In genomic region chr16:85401917-85402766, GRCh38 we compare ENCODE assay signal across 16 cellular contexts.
DNase-seq lines count a peak whose midpoint lies in the region; ATAC-seq, FAIRE-seq and TF ChIP-seq lines count a peak whose summit lies in the region.
"Had no signal": no experiment of that assay in that cellular context is flagged by ENCODE, and none has a peak within 500 bp of the region (broad histone marks: within the 10 kb centered on the region; RNA-seq: fewer than 3 reads in every experiment).

No MANE protein-coding gene starts in this region.

- peaks cover 3% of the 10 kb centered on the region for H3K27me3 Mint-ChIP-seq in progenitor cell of endocrine pancreas
- H3K27me3 Mint-ChIP-seq: activated CD4-positive, alpha-beta T cell treated with anti-CD3 and anti-CD28 coated beads, Interleukin-2, amount 10 ng/mL, durations not matched to agents 24 days and 14 days; central memory CD8-positive, alpha-beta T cell; stimulated activated naive CD8-positive, alpha-beta T cell treated with anti-CD3 and anti-CD28 coated beads, Interleukin-15, Interleukin-2, amounts not matched to agents 100 ng/mL and 50 ng/mL, for 24 hours had no signal

- peak; percentile 21 for DNase-seq in activated CD4-positive, CD25-positive, alpha-beta regulatory T cell treated with anti-CD3 and anti-CD28 coated beads, Interleukin-2, amount 50 U/mL, for 72 hours
- DNase-seq in Panc1 (ENCODE audit: low read depth, low spot score) (no peak), left ventricle myocardium inferior (peak; percentile 12), progenitor cell of endocrine pancreas (ENCODE audit: low spot score, unreplicated experiment) (no peak), Karpas-422 (no peak), SKM-1 treated with dmso at 0.1 percent for 144 hours (lab: John Stamatoyannopoulos, UW; ENCODE audit: unreplicated experiment) (no peak), GM12892 (ENCODE audit: insufficient read length) (no peak)
- DNase-seq: activated CD4-positive, alpha-beta T cell treated with anti-CD3 and anti-CD28 coated beads, Interleukin-2, amount 10 ng/mL, durations not matched to agents 24 days and 14 days; COR-L47; NCI-H524 had no signal

- no peaks in the 10 kb centered on the region for H3K9me3 Mint-ChIP-seq in progenitor cell of endocrine pancreas (ENCODE audit: low read depth)
- H3K9me3 Mint-ChIP-seq: activated CD4-positive, alpha-beta T cell treated with anti-CD3 and anti-CD28 coated beads, Interleukin-2, amount 10 ng/mL, durations not matched to agents 24 days and 14 days; central memory CD8-positive, alpha-beta T cell; stimulated activated naive CD8-positive, alpha-beta T cell treated with anti-CD3 and anti-CD28 coated beads, Interleukin-15, Interleukin-2, amounts not matched to agents 100 ng/mL and 50 ng/mL, for 24 hours had no signal

- no peak for TF ChIP-seq POLR2A in GM12892 (IDR thresholded peaks at IDR 0.05; ENCODE audit: low read depth, low read length)

- no peaks in the 10 kb centered on the region for H3K36me3 Mint-ChIP-seq in progenitor cell of endocrine pancreas (ENCODE audit: insufficient read depth)

- H3K9me3 ChIP-seq in Panc1 (ENCODE audit: control insufficient read depth, insufficient read depth, low read depth, low read length), result no peaks in the 10 kb centered on the region
- H3K9me3 ChIP-seq in left ventricle myocardium inferior (replicated peaks), result no peaks in the 10 kb centered on the region
- H3K9me3 ChIP-seq in Karpas-422 (ENCODE audit: low read length), result no peaks in the 10 kb centered on the region

- no peak overlapping the region for H3K4me3 Mint-ChIP-seq in progenitor cell of endocrine pancreas (ENCODE audit: low read depth)
- H3K4me3 Mint-ChIP-seq: activated CD4-positive, alpha-beta T cell treated with anti-CD3 and anti-CD28 coated beads, Interleukin-2, amount 10 ng/mL, durations not matched to agents 24 days and 14 days; central memory CD8-positive, alpha-beta T cell; stimulated activated naive CD8-positive, alpha-beta T cell treated with anti-CD3 and anti-CD28 coated beads, Interleukin-15, Interleukin-2, amounts not matched to agents 100 ng/mL and 50 ng/mL, for 24 hours had no signal

- H3K27ac Mint-ChIP-seq in progenitor cell of endocrine pancreas, result peak overlapping the region; percentile 27
- H3K27ac Mint-ChIP-seq: activated CD4-positive, alpha-beta T cell treated with anti-CD3 and anti-CD28 coated beads, Interleukin-2, amount 10 ng/mL, durations not matched to agents 24 days and 14 days; stimulated activated naive CD8-positive, alpha-beta T cell treated with anti-CD3 and anti-CD28 coated beads, Interleukin-15, Interleukin-2, amounts not matched to agents 100 ng/mL and 50 ng/mL, for 24 hours had no signal

- H3K4me1 ChIP-seq in Panc1 (ENCODE audit: control insufficient read depth, insufficient read depth, low read length) (peaks cover 11% of the 10 kb centered on the region), left ventricle myocardium inferior (peaks cover 17% of the 10 kb centered on the region), Karpas-422 (ENCODE audit: low read length) (peaks cover 12% of the 10 kb centered on the region)

- H3K36me3 ChIP-seq in Panc1 (ENCODE audit: control insufficient read depth, insufficient read depth, low read length) (no peaks in the 10 kb centered on the region), left ventricle myocardium inferior (no peaks in the 10 kb centered on the region), Karpas-422 (ENCODE audit: insufficient read depth, low read length) (no peaks in the 10 kb centered on the region)

- H3K9ac ChIP-seq in Karpas-422 (ENCODE audit: low read length), result no peak overlapping the region
- H3K9ac ChIP-seq: KMS-11 had no signal

- no peak overlapping the region for H3K4me2 ChIP-seq in Karpas-422 (ENCODE audit: low read depth, low read length, poor library complexity, severe bottlenecking)
- H3K4me2 ChIP-seq: KMS-11 had no signal

- H3K4me1 Mint-ChIP-seq in progenitor cell of endocrine pancreas (ENCODE audit: low read depth), result no peaks in the 10 kb centered on the region
- H3K4me1 Mint-ChIP-seq: activated CD4-positive, alpha-beta T cell treated with anti-CD3 and anti-CD28 coated beads, Interleukin-2, amount 10 ng/mL, durations not matched to agents 24 days and 14 days; central memory CD8-positive, alpha-beta T cell had no signal

- no peak for ATAC-seq in activated CD4-positive, CD25-positive, alpha-beta regulatory T cell treated with anti-CD3 and anti-CD28 coated beads, Interleukin-2, amount 50 U/mL, for 24 hours
- peak; percentile 23; the same call in 1 of the 2 replicates for ATAC-seq in Panc1

- no peaks in the 10 kb centered on the region for H4K20me1 ChIP-seq in Karpas-422 (ENCODE audit: insufficient read depth, low read depth, low read length)

- H3K79me2 ChIP-seq in Karpas-422 (ENCODE audit: low read length), result no peaks in the 10 kb centered on the region

- H3K27ac ChIP-seq in Panc1 (ENCODE audit: low read length), result no peak overlapping the region
- H3K27ac ChIP-seq in left ventricle myocardium inferior (replicated peaks), result no peak overlapping the region
- H3K27ac ChIP-seq in Karpas-422 (ENCODE audit: low read length), result no peak overlapping the region
- H3K27ac ChIP-seq: KMS-11 had no signal

- intact Hi-C loops in Panc1 (cut with micrococcal nuclease; ENCODE audit: unreplicated experiment), result no loop called here
- intact Hi-C loops in left ventricle myocardium inferior (cut with micrococcal nuclease), result no loop called here

- FAIRE-seq in GM12892 (lab: Jason Lieb, UNC), result no peak
- FAIRE-seq: H54, islet of Langerhans had no signal

- BruUV-seq in Panc1 (replicated peaks; lab: Mats Ljungman, UMichigan), result no TSS peak

- POLR2A ChIA-PET in Panc1 (lab: Charles Lee), result interaction anchor here (0.6 kb wide), 1 partner anchor 89 kb away, joined by 3 read pairs; no protein-coding TSS in a partner anchor

- in situ Hi-C loops in Panc1 (cut with HindIII; ENCODE audit: low pct_unique_long_range_greater_than_20kb, low sequenced_read_pairs), result no loop called here

- TF ChIP-seq CTCF in Panc1 (IDR thresholded peaks at IDR 0.05), result no peak
- TF ChIP-seq CTCF in left ventricle myocardium inferior (IDR thresholded peaks at IDR 0.05; ENCODE audit: borderline replicate concordance), result no peak
- TF ChIP-seq CTCF in progenitor cell of endocrine pancreas (IDR thresholded peaks at IDR 0.05; ENCODE audit: unreplicated experiment), result no peak

- CTCF ChIA-PET in Panc1 (lab: Charles Lee), result no interaction called here

- H3K9me2 ChIP-seq in Karpas-422 (replicated peaks; ENCODE audit: insufficient read depth, low read length), result no peaks in the 10 kb centered on the region

- no peaks in the 10 kb centered on the region for H3K27me3 ChIP-seq in Panc1 (ENCODE audit: control insufficient read depth, insufficient read depth, low read length)
- no peaks in the 10 kb centered on the region for H3K27me3 ChIP-seq in left ventricle myocardium inferior (ENCODE audit: low read depth)
- no peaks in the 10 kb centered on the region for H3K27me3 ChIP-seq in Karpas-422 (ENCODE audit: low read length)

- H2AFZ ChIP-seq in Karpas-422 (ENCODE audit: low read length), result no peak overlapping the region

- H3K4me3 ChIP-seq in Panc1 (ENCODE audit: low read depth in 2 of 2, low read length in 2 of 2) (no peak overlapping the region), left ventricle myocardium inferior (no peak overlapping the region), Karpas-422 (ENCODE audit: low read length) (no peak overlapping the region)

Comparison
In these comparisons a context has a peak if more than half of its experiments do, and no peak if none do; other contexts are left out.
1. DNase-seq: peak in activated CD4-positive, CD25-positive, alpha-beta regulatory T cell treated with anti-CD3 and anti-CD28 coated beads, Interleukin-2, amount 50 U/mL, for 72 hours (single experiment) and left ventricle myocardium inferior (single experiment); none in Panc1 (single experiment), progenitor cell of endocrine pancreas (single experiment), Karpas-422 (single experiment), SKM-1 treated with dmso at 0.1 percent for 144 hours (single experiment) and GM12892 (single experiment).